ENCODE assay signal across 8 cellular contexts in the genomic region with DNA sequence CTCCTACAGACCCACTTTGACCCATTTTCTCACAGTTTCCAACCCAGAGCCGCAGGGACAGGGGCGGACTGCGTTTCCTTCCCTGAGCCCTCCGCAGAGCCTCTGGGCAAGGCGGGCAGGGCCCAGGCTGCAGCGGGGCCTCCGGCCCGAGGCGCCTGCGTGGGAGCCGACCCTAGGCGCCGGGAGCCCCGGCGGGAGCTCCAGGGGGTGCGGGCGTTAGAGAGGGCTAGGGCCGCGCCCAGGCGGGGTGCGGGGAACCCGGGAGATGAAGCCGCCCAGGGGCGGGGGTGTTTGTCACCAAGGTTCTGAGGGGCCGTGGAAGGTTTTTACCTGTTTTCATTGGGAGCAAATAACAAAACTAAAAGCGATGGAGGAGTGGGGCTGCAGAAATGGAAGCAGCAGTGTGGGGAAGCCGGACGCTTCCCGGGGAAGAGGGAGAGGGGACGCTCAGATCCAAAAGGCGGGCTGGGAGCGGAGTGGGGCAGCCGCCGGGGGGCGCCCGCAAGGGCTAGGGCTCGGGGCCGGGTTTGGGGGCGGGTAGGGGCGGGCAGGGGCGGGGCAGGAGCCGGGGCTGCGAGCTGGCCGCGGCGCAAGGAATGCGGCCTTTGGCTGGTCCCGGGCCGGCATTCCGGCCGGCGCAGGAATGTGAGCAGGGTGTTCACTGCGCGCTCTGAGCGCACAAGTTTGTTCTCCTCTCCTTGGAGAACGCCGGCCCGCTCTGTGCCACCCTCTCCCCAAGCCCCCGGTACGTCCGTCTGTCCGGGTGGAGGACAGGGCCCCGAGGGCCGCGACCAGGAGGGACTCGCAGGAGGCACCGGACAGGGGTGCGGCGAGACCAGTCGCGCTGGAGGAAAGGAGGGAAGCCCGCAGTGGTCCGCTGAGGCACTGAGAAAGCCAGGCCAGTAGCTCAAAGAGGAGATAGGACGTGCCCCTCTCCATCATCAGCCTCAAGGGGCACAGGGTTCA.
A peak's percentile ranks its signal among the peaks of the same experiment; 100 is the strongest.
DNase-seq lines count a peak whose midpoint lies in the region; ATAC-seq and TF ChIP-seq lines count a peak whose summit lies in the region.

No MANE protein-coding gene starts in this region.

- H3K36me3 ChIP-seq in adrenal gland (replicated peaks in 1 of 2) (no peaks in the 10 kb centered on the region), right atrium auricular region (no peaks in the 10 kb centered on the region)

- H3K9me3 Mint-ChIP-seq in activated CD4-positive, alpha-beta T cell treated with anti-CD3 and anti-CD28 coated beads, Interleukin-2, amount 10 ng/mL, durations not matched to agents 24 days and 14 days, result no peaks in the 10 kb centered on the region

- H3K4me1 Mint-ChIP-seq in activated CD4-positive, alpha-beta T cell treated with anti-CD3 and anti-CD28 coated beads, Interleukin-2, amount 10 ng/mL, durations not matched to agents 24 days and 14 days, result peaks cover 2% of the 10 kb centered on the region

- peak overlapping the region in 3 of 4 donors; percentile 9 to 63 (median 30) for H3K4me3 ChIP-seq in adrenal gland
- peak overlapping the region; percentile 34 to 53 for H3K4me3 ChIP-seq in right atrium auricular region

- H3K27ac Mint-ChIP-seq in activated CD4-positive, alpha-beta T cell treated with anti-CD3 and anti-CD28 coated beads, Interleukin-2, amount 10 ng/mL, durations not matched to agents 24 days and 14 days, result no peak overlapping the region

- TF ChIP-seq CTCF in adrenal gland (IDR thresholded peaks at IDR 0.05) (peak in 5 of 6 experiments; percentile 1 to 33 (median 22)), right atrium auricular region (IDR thresholded peaks at IDR 0.05) (peak; percentile 36 to 74)

- WGBS in adrenal gland, 4 donors, result 11 to 20% (median 15%) methylated on average over 10 to 74 of the region's 74 CpGs

- ATAC-seq in GM19463 (IDR thresholded peaks at IDR 0.05; ENCODE audit: unreplicated experiment), result peak; percentile 11
- no peak for ATAC-seq in HG03175 (IDR thresholded peaks at IDR 0.05; ENCODE audit: unreplicated experiment)
- ATAC-seq in GM18870 (IDR thresholded peaks at IDR 0.05; ENCODE audit: unreplicated experiment), result no peak

- DNase-seq in adrenal gland, result peak; percentile 55 to 85 (median 77)
- DNase-seq in right atrium auricular region (ENCODE audit: low spot score), result peak; percentile 84
- DNase-seq in retina, result peak; percentile 68
- DNase-seq in NCI-H2081 (lab: John Stamatoyannopoulos, UW), result no peak
- DNase-seq in activated CD4-positive, alpha-beta T cell treated with anti-CD3 and anti-CD28 coated beads, Interleukin-2, amount 10 ng/mL, durations not matched to agents 24 days and 14 days, result no peak

- H3K4me1 ChIP-seq in adrenal gland (replicated peaks in 1 of 2) (peaks cover 10 to 29% of the 10 kb centered on the region in 2 donors), right atrium auricular region (peaks cover 0 to 59% of the 10 kb centered on the region in 2 donors)

- peak; percentile 61 to 78 for TF ChIP-seq POLR2A in adrenal gland (IDR thresholded peaks at IDR 0.05)

- peaks cover 49% of the 10 kb centered on the region for H3K27me3 Mint-ChIP-seq in activated CD4-positive, alpha-beta T cell treated with anti-CD3 and anti-CD28 coated beads, Interleukin-2, amount 10 ng/mL, durations not matched to agents 24 days and 14 days

- no peaks in the 10 kb centered on the region for H3K9me3 ChIP-seq in adrenal gland (replicated peaks in 1 of 3)
- H3K9me3 ChIP-seq in right atrium auricular region, result no peaks in the 10 kb centered on the region

- H3K27ac ChIP-seq in adrenal gland (peak overlapping the region in 4 of 5 donors; percentile 68 to 96 (median 82)), right atrium auricular region (peak overlapping the region; percentile 82 to 88)

- H3K4me3 Mint-ChIP-seq in activated CD4-positive, alpha-beta T cell treated with anti-CD3 and anti-CD28 coated beads, Interleukin-2, amount 10 ng/mL, durations not matched to agents 24 days and 14 days, result no peak overlapping the region

- H3K27me3 ChIP-seq in adrenal gland, result no peaks in the 10 kb centered on the region
- H3K27me3 ChIP-seq in right atrium auricular region, result no peaks in the 10 kb centered on the region

- H3K36me3 Mint-ChIP-seq in activated CD4-positive, alpha-beta T cell treated with anti-CD3 and anti-CD28 coated beads, Interleukin-2, amount 10 ng/mL, durations not matched to agents 24 days and 14 days (ENCODE audit: low read depth), result no peaks in the 10 kb centered on the region

- intact Hi-C loops in adrenal gland (cut with DNase I), result loop anchor here in 1 of 2 donors (5.0 kb wide), 1 partner anchor 59 kb away; the partner anchor contains the start of gene AMOTL2
- intact Hi-C loops in activated CD4-positive, alpha-beta T cell treated with anti-CD3 and anti-CD28 coated beads, Interleukin-2, amount 10 ng/mL, durations not matched to agents 24 days and 14 days (cut with micrococcal nuclease), result no loop called here

Comparison
In these comparisons a context has a peak if more than half of its experiments do, and no peak if none do; other contexts are left out.
1. DNase-seq: peak in adrenal gland (7 of 7), right atrium auricular region (single experiment) and retina (single experiment); none in NCI-H2081 (0 of 2) and activated CD4-positive, alpha-beta T cell treated with anti-CD3 and anti-CD28 coated beads, Interleukin-2, amount 10 ng/mL, durations not matched to agents 24 days and 14 days (single experiment).